Comparison of ENCODE assay signal across 9 cellular contexts in the genomic region with DNA sequence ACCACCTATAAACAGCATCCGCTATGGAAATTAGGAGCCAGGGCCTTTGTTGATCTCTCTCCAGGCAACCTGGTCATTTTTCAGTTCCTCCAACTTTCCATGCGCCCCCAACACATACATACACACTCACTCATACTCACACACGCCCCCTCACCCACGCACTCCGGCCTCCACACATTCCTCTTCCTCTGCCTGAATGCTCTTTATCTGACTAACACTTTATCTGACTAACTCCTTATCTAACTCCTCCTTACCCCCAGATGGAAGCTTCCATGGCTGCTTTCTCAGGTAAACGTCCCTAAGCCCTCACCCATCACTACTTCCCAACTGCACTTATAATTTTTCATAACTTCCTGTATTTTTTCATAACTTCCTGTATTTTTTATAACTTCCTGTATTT. TPM values are rescaled to one million over a fixed set of nuclear protein-coding genes. Genes with fewer than 3 reads are reported as not detected.
DNase-seq lines count a peak whose midpoint lies in the region; ATAC-seq and TF ChIP-seq lines count a peak whose summit lies in the region.
"Had no signal": no experiment of that assay in that cellular context is flagged by ENCODE, and none has a peak within 500 bp of the region (broad histone marks: within the 10 kb centered on the region; RNA-seq: fewer than 3 reads in every experiment).

No MANE protein-coding gene starts in this region.

- H3K4me2 ChIP-seq in Karpas-422 (ENCODE audit: low read depth, low read length, poor library complexity, severe bottlenecking) = no peak overlapping the region
- H3K4me2 ChIP-seq in fibroblast of lung (ENCODE audit: extremely low read depth, insufficient read depth, low read length) = peak overlapping the region; percentile 59

- H2AFZ ChIP-seq in Karpas-422 (ENCODE audit: low read length) (peak overlapping the region; percentile 86), fibroblast of lung (ENCODE audit: low read length) (no peak overlapping the region)

- H3K27me3 ChIP-seq in Karpas-422 (ENCODE audit: low read length) (no peaks in the 10 kb centered on the region), fibroblast of lung (ENCODE audit: control insufficient read depth, insufficient read depth, low read length) (no peaks in the 10 kb centered on the region)

- no peaks in the 10 kb centered on the region for H3K9me3 ChIP-seq in Karpas-422 (ENCODE audit: low read length)
- H3K9me3 ChIP-seq in fibroblast of lung (ENCODE audit: control insufficient read depth, insufficient read depth, low read depth, low read length) = no peaks in the 10 kb centered on the region

- H3K4me1 ChIP-seq in Karpas-422 (ENCODE audit: low read length) (peaks cover 8% of the 10 kb centered on the region), fibroblast of lung (ENCODE audit: control insufficient read depth, extremely low read depth, insufficient read depth, low read length) (peaks cover 50% of the 10 kb centered on the region)

- H3K9ac ChIP-seq in Karpas-422 (ENCODE audit: low read length) = no peak overlapping the region
- H3K9ac ChIP-seq in fibroblast of lung (ENCODE audit: insufficient read depth, low read length) = no peak overlapping the region

- H3K9me2 ChIP-seq in Karpas-422 (replicated peaks; ENCODE audit: insufficient read depth, low read length) = no peaks in the 10 kb centered on the region

- DNase-seq in Karpas-422 (no peak), fibroblast of lung (ENCODE audit: low read depth in 2 of 2) (peak in 1 of 2 donors; percentile 94), ureter (ENCODE audit: low spot score) (no peak)
- DNase-seq in activated CD4-positive, alpha-beta T cell treated with anti-CD3 and anti-CD28 coated beads for 48 hours = peak; percentile 55
- DNase-seq in stimulated activated CD8-positive, alpha-beta memory T cell treated with anti-CD3 and anti-CD28 coated beads, Interleukin-7, amount 100 ng/mL, for 24 hours (ENCODE audit: low read depth) = peak; percentile 30
- DNase-seq: glutamatergic neuron, SW 1271 had no signal

- H4K20me1 ChIP-seq in Karpas-422 (ENCODE audit: insufficient read depth, low read depth, low read length) (no peaks in the 10 kb centered on the region), fibroblast of lung (ENCODE audit: control insufficient read depth, extremely low read depth, insufficient read depth, low read length) (no peaks in the 10 kb centered on the region)

- no peaks in the 10 kb centered on the region for H3K79me2 ChIP-seq in Karpas-422 (ENCODE audit: low read length)
- peaks cover 41% of the 10 kb centered on the region for H3K79me2 ChIP-seq in fibroblast of lung (ENCODE audit: control insufficient read depth, insufficient read depth, low read length)

- H3K36me3 ChIP-seq in Karpas-422 (ENCODE audit: insufficient read depth, low read length) (no peaks in the 10 kb centered on the region), fibroblast of lung (ENCODE audit: control insufficient read depth, insufficient read depth, low read length) (peaks cover 8% of the 10 kb centered on the region)

- ATAC-seq in HG02970 (IDR thresholded peaks at IDR 0.05; ENCODE audit: low FRiP score, unreplicated experiment) (no peak), HG03571 (IDR thresholded peaks at IDR 0.05; ENCODE audit: unreplicated experiment) (no peak)

- no peak for TF ChIP-seq CTCF in fibroblast of lung (conservative IDR thresholded peaks at IDR 0.05 in 1 of 2, IDR thresholded peaks at IDR 0.05 in 1 of 2; ENCODE audit: low read depth in 1 of 2, low read length in 2 of 2)

- no peak overlapping the region for H3K27ac ChIP-seq in Karpas-422 (ENCODE audit: low read length)
- peak overlapping the region; percentile 98 for H3K27ac ChIP-seq in fibroblast of lung (ENCODE audit: insufficient read depth, low read length)

- no peak overlapping the region for H3K4me3 ChIP-seq in Karpas-422 (ENCODE audit: low read length)
- peak overlapping the region in 1 of 4 experiments; percentile 5 for H3K4me3 ChIP-seq in fibroblast of lung (replicated peaks in 1 of 4; ENCODE audit: control extremely low read depth in 1 of 4, insufficient read depth in 1 of 4, low read depth in 3 of 4, low read length in 4 of 4)

RNA-seq across cellular contexts. Expression of a gene that starts 17.4 kb away (rescaled TPM):
- total RNA-seq in Karpas-422 (2014; rRNA removed; shearing (Covaris generic); ENCODE audit: low replicate concordance) = not detected in 2 replicates
- total RNA-seq in fibroblast of lung = 14.9 and 17.7 TPM in 2 replicates
- 63.7 and 65.8 TPM in 2 replicates for polyA plus RNA-seq in fibroblast of lung
- polyA plus RNA-seq in fibroblast of lung (2012) = 39.0 and 48.2 TPM in 2 replicates
- 84.7 and 110 TPM in 2 replicates for polyA minus RNA-seq in fibroblast of lung (ENCODE audit: low replicate concordance)
- total RNA-seq in ureter = 0.91 TPM

RNA-seq across cellular contexts. Expression of a gene that starts 37.1 kb away (rescaled TPM):
- total RNA-seq in Karpas-422 (2014; rRNA removed; shearing (Covaris generic); ENCODE audit: low replicate concordance) = 41.5 and 75.2 TPM in 2 replicates
- total RNA-seq in fibroblast of lung (28.8 and 31.2 TPM in 2 replicates), ureter (36.6 TPM)
- 55.2 and 68.6 TPM in 2 replicates for polyA plus RNA-seq in fibroblast of lung
- polyA plus RNA-seq in fibroblast of lung (2012) = 34.5 and 46.9 TPM in 2 replicates
- 133 and 137 TPM in 2 replicates for polyA minus RNA-seq in fibroblast of lung (ENCODE audit: low replicate concordance)

RNA-seq across cellular contexts. Expression of a gene that starts 37.5 kb away (rescaled TPM):
- 46.8 and 53.8 TPM in 2 replicates for total RNA-seq in Karpas-422 (2014; rRNA removed; shearing (Covaris generic); ENCODE audit: low replicate concordance)
- total RNA-seq in fibroblast of lung (4.9 and 27.7 TPM in 2 replicates), ureter (1.6 TPM)
- 32.7 and 89.3 TPM in 2 replicates for polyA plus RNA-seq in fibroblast of lung
- 20.4 and 60.3 TPM in 2 replicates for polyA plus RNA-seq in fibroblast of lung (2012)
- 5.4 and 24.1 TPM in 2 replicates for polyA minus RNA-seq in fibroblast of lung (ENCODE audit: low replicate concordance)

RNA-seq across cellular contexts. Expression of a gene that starts 38.9 kb away (rescaled TPM):
- 43.3 and 46.0 TPM in 2 replicates for total RNA-seq in Karpas-422 (2014; rRNA removed; shearing (Covaris generic); ENCODE audit: low replicate concordance)
- total RNA-seq in fibroblast of lung (86.3 and 100 TPM in 2 replicates), ureter (91.2 TPM)
- 107 and 117 TPM in 2 replicates for polyA plus RNA-seq in fibroblast of lung
- polyA plus RNA-seq in fibroblast of lung (2012) = 118 and 145 TPM in 2 replicates
- 50.0 and 80.3 TPM in 2 replicates for polyA minus RNA-seq in fibroblast of lung (ENCODE audit: low replicate concordance)

Comparison
In these comparisons a context has a peak if more than half of its experiments do, and no peak if none do; other contexts are left out.
1. DNase-seq: peak in activated CD4-positive, alpha-beta T cell treated with anti-CD3 and anti-CD28 coated beads for 48 hours (single experiment) and stimulated activated CD8-positive, alpha-beta memory T cell treated with anti-CD3 and anti-CD28 coated beads, Interleukin-7, amount 100 ng/mL, for 24 hours (single experiment); none in Karpas-422 (single experiment) and ureter (single experiment).